16 cellular contexts compared by ENCODE assay signal in genomic region chr1:155305881-155306391, GRCh38. TPM values are rescaled to one million over a fixed set of nuclear protein-coding genes. Genes with fewer than 3 reads are reported as not detected.
A peak's percentile ranks its signal among the peaks of the same experiment; 100 is the strongest.
DNase-seq lines count a peak whose midpoint lies in the region; ATAC-seq and TF ChIP-seq lines count a peak whose summit lies in the region.
"Had no signal": no experiment of that assay in that cellular context is flagged by ENCODE, and none has a peak within 500 bp of the region (broad histone marks: within the 10 kb centered on the region; RNA-seq: fewer than 3 reads in every experiment).

No MANE protein-coding gene starts in this region.

- intact Hi-C loops in activated B cell treated with CpG ODN at 0.5 μM for 24 hours (cut with micrococcal nuclease) = no loop called here

- no peaks in the 10 kb centered on the region for H3K9me3 Mint-ChIP-seq in activated B cell treated with CpG ODN at 0.5 μM for 24 hours

- H3K9ac ChIP-seq in liver (ENCODE audit: low read depth in 1 of 2, low read length in 2 of 2) (no peak overlapping the region), MM.1S (ENCODE audit: low read length) (no peak overlapping the region)

- H4K20me1 ChIP-seq in MM.1S (ENCODE audit: insufficient read depth, low read length) = no peaks in the 10 kb centered on the region

- H3K27ac ChIP-seq in liver (ENCODE audit: low read depth in 1 of 2, low read length in 2 of 2) (peak overlapping the region; percentile 53 to 93), MM.1S (ENCODE audit: low read length) (no peak overlapping the region)
- H3K27ac ChIP-seq: epithelial cell of prostate had no signal

- H3K4me1 ChIP-seq in liver (ENCODE audit: control insufficient read depth in 4 of 4, insufficient read depth in 4 of 4, low read length in 3 of 4) (peaks cover 7 to 50% (median 31%) of the 10 kb centered on the region in 4 donors), MM.1S (ENCODE audit: low read length) (peaks cover 3% of the 10 kb centered on the region; the same call in 1 of the 2 replicates)

- H3K27me3 Mint-ChIP-seq in activated B cell treated with CpG ODN at 0.5 μM for 24 hours = no peaks in the 10 kb centered on the region

- TF ChIP-seq CTCF in activated B cell treated with CpG ODN at 0.5 μM for 24 hours (IDR thresholded peaks at IDR 0.05) (no peak), liver (IDR thresholded peaks at IDR 0.05; ENCODE audit: low read depth, low read length, missing input control) (no peak), MM.1S (IDR thresholded peaks at IDR 0.05; ENCODE audit: low read length) (no peak)

- CTCF ChIA-PET in activated B cell treated with CpG ODN at 0.5 μM for 24 hours (lab: Charles Lee) = no interaction called here

- H3K9me3 ChIP-seq in liver (ENCODE audit: control insufficient read depth in 4 of 4, low read length in 3 of 4) (no peaks in the 10 kb centered on the region), MM.1S (replicated peaks; ENCODE audit: insufficient read depth, low read length) (no peaks in the 10 kb centered on the region)

- WGBS in liver = 68% methylated on average over 7 of the region's 7 CpGs

- H3K27ac Mint-ChIP-seq in activated B cell treated with CpG ODN at 0.5 μM for 24 hours = peak overlapping the region; percentile 65

- no peak overlapping the region for H3K4me2 ChIP-seq in MM.1S (ENCODE audit: low read depth, low read length)

- POLR2A ChIA-PET in activated B cell treated with CpG ODN at 0.5 μM for 24 hours (lab: Charles Lee) = interaction anchor here (0.7 kb wide), 1 partner anchor 699 kb away, joined by 13 read pairs; no protein-coding TSS in a partner anchor

- H3K4me3 ChIP-seq in liver (ENCODE audit: low read depth in 1 of 3, low read length in 3 of 3) (no peak overlapping the region), MM.1S (ENCODE audit: low read length) (no peak overlapping the region)

- peaks cover 28% of the 10 kb centered on the region for H3K4me1 Mint-ChIP-seq in activated B cell treated with CpG ODN at 0.5 μM for 24 hours

- peaks cover 9% of the 10 kb centered on the region for H3F3A ChIP-seq in MM.1S (ENCODE audit: insufficient read depth, low read length)

- no peak overlapping the region for H3K4me3 Mint-ChIP-seq in activated B cell treated with CpG ODN at 0.5 μM for 24 hours

- ATAC-seq in activated B cell treated with CpG ODN at 0.5 μM for 24 hours (ENCODE audit: low read depth) (no peak), GM18858 (IDR thresholded peaks at IDR 0.05; ENCODE audit: unreplicated experiment) (no peak)

- DNase-seq in A172 (ENCODE audit: low spot score) = peak; percentile 62
- DNase-seq in EH (ENCODE audit: low read depth) = peak; percentile 73
- DNase-seq in activated B cell treated with CpG ODN at 0.5 μM for 24 hours = no peak
- DNase-seq in cerebellar nuclear complex (lab: John Stamatoyannopoulos, UW) = no peak
- no peak for DNase-seq in MM.1S
- DNase-seq in activated CD4-positive, CD25-positive, alpha-beta regulatory T cell (lab: John Stamatoyannopoulos, UW) = no peak
- DNase-seq: NCI-H446; stimulated activated CD4-positive, alpha-beta T cell treated with anti-CD3 and anti-CD28 coated beads, Interleukin-2, amount 100 ng/mL, for 24 hours; stimulated activated naive CD4-positive, alpha-beta T cell had no signal

- H3K36me3 ChIP-seq in liver (ENCODE audit: control insufficient read depth in 4 of 4, insufficient read depth in 3 of 4, low read depth in 1 of 4, low read length in 3 of 4) (no peaks in the 10 kb centered on the region), MM.1S (replicated peaks; ENCODE audit: insufficient read depth, low read length) (no peaks in the 10 kb centered on the region)

- H3K9me2 ChIP-seq in MM.1S (replicated peaks; ENCODE audit: insufficient read depth, low read length) = no peaks in the 10 kb centered on the region

- peaks cover 15% of the 10 kb centered on the region for H3K36me3 Mint-ChIP-seq in activated B cell treated with CpG ODN at 0.5 μM for 24 hours (ENCODE audit: low read depth)

- H3K27me3 ChIP-seq in liver (ENCODE audit: control insufficient read depth in 4 of 4, insufficient read depth in 4 of 4, low read length in 3 of 4) = no peaks in the 10 kb centered on the region
- no peaks in the 10 kb centered on the region for H3K27me3 ChIP-seq in MM.1S (replicated peaks; ENCODE audit: insufficient read depth, low read length)

- no peak for TF ChIP-seq RAD21 in liver (IDR thresholded peaks at IDR 0.05)

- H3K79me2 ChIP-seq in MM.1S (ENCODE audit: low read length) = peaks cover 23% of the 10 kb centered on the region

- no peak overlapping the region for H2AFZ ChIP-seq in MM.1S (ENCODE audit: low read length)

TF ChIP-seq in liver, 16 proteins besides CTCF, POLR2A, EP300 and RAD21:
- TF ChIP-seq HNF4A (conservative IDR thresholded peaks at IDR 0.05) = peak; percentile 52 to 62
- no peak for TF ChIP-seq FOXA1 (IDR thresholded peaks at IDR 0.05)
- peak; percentile 27 for TF ChIP-seq SP1 (IDR thresholded peaks at IDR 0.05)
- no peak for TF ChIP-seq GABPA (IDR thresholded peaks at IDR 0.05 in 1 of 2, conservative IDR thresholded peaks at IDR 0.05 in 1 of 2)
- peak; percentile 34 for TF ChIP-seq NR2F2 (IDR thresholded peaks at IDR 0.05)
- TF ChIP-seq RXRA (IDR thresholded peaks at IDR 0.05) = peak in 1 of 2 donors; percentile 52
TF ChIP-seq in liver: peak in this region for 4.

RNA-seq across cellular contexts. Expression of gene FDPS, which starts 2.7 kb away (rescaled TPM):
- 304 and 375 TPM in 2 replicates for total RNA-seq in A172 (2014; rRNA removed; shearing (Covaris generic))
- total RNA-seq in activated B cell treated with CpG ODN at 0.5 μM for 24 hours (241 and 242 TPM in 2 replicates), liver (100 to 1,000 TPM; 288 to 370 TPM)
- polyA plus RNA-seq in liver = 100 to 1,000 TPM; 176 to 211 TPM

RNA-seq across cellular contexts. Expression of gene PKLR, which starts 4.7 kb away (rescaled TPM):
- not detected in 2 replicates for total RNA-seq in A172 (2014; rRNA removed; shearing (Covaris generic))
- total RNA-seq in activated B cell treated with CpG ODN at 0.5 μM for 24 hours = 0.18 TPM in 1 of 2 replicates, not detected in the other
- 10 to 100 TPM; 39.2 to 56.1 TPM for total RNA-seq in liver
- polyA plus RNA-seq in liver = 10 to 100 TPM; 10.4 to 41.9 TPM
- total RNA-seq: cardiac septum, MCF 10A, mesenteric fat pad, pulmonary artery endothelial cell had no signal

RNA-seq across cellular contexts. Expression of gene RUSC1, which starts 14.8 kb away (rescaled TPM):
- 47.0 and 48.2 TPM in 2 replicates for total RNA-seq in A172 (2014; rRNA removed; shearing (Covaris generic))
- total RNA-seq in activated B cell treated with CpG ODN at 0.5 μM for 24 hours = 15.0 TPM in 2 replicates
- total RNA-seq in liver = 1 to 10 TPM; 3.9 to 6.7 TPM
- 1 to 10 TPM; 4.9 to 6.6 TPM for polyA plus RNA-seq in liver

RNA-seq across cellular contexts. Expression of gene HCN3, which starts 28.7 kb away (rescaled TPM):
- total RNA-seq in A172 (2014; rRNA removed; shearing (Covaris generic)) = 0.98 and 1.0 TPM in 2 replicates
- total RNA-seq in activated B cell treated with CpG ODN at 0.5 μM for 24 hours (2.7 TPM in 2 replicates), liver (1 to 10 TPM in 1 of 2 donors, under 1 TPM in 1; 0.84 to 1.5 TPM)
- 1 to 10 TPM in 1 of 2 donors, under 1 TPM in 1; 0.33 to 1.0 TPM for polyA plus RNA-seq in liver

RNA-seq across cellular contexts. Expression of gene CLK2, which starts 32.6 kb away (rescaled TPM):
- 13.9 and 21.6 TPM in 2 replicates for total RNA-seq in A172 (2014; rRNA removed; shearing (Covaris generic))
- total RNA-seq in activated B cell treated with CpG ODN at 0.5 μM for 24 hours (109 and 112 TPM in 2 replicates), liver (10 to 100 TPM; 16.5 to 28.2 TPM)
- polyA plus RNA-seq in liver = 10 to 100 TPM in 1 of 2 donors, 1 to 10 TPM in 1; 8.3 to 13.2 TPM

Comparison
In these comparisons a context has a peak if more than half of its experiments do, and no peak if none do; other contexts are left out.
1. DNase-seq: peak in A172 (single experiment) and EH (single experiment); none in activated B cell treated with CpG ODN at 0.5 μM for 24 hours (single experiment), cerebellar nuclear complex (0 of 2), MM.1S (single experiment) and activated CD4-positive, CD25-positive, alpha-beta regulatory T cell (0 of 4).
2. RNA of gene PKLR, which starts 4.7 kb away (total RNA-seq): 39.2 to 56.1 TPM in liver; 0.18 TPM in activated B cell treated with CpG ODN at 0.5 μM for 24 hours and not detected in A172; every median in the first group is over 10 times any median in the second.